In the genomic region with DNA sequence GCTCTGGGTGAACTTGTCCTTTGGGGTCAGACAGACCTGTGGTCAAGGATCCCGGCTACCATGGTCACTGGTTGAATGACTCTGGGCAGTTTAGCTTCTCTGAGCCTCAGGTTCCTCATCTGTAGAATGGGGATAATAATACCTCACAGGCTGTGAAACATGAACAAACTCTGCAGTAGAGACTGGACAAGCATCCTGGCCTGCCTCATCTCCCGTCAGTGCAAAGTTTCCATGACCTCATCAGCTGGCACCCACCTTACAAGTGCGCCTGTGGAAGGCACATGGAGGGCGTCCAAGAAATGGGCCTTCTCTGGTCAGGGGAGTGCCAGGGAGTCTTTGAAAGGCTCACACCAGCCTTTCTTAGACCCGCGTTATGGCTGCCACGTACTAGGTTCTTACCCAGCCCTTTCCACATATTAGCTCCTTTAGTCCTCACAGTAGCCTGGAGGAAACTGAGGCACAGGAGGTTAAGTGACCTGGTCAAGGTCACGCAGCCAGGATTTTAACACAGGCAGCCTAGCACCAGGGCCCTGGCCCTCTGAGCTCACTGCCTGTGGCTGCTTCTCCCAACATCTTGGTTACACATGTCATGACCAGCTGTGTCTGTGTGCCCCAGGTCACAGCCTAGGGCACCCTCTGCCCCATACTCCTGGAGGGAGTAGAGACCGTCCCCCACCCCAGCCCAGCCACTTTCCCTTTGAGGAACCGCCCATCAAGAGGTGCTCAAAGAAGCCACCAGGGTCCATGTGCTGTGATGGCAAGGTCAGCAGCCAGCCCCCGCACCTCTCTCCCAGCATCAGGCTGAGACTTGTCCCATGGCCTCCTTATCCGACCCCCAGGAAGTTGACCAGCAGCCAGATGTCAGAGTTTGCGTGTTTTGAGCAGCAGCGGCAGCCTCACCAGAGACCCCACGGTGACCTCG, we compare ENCODE assay signal across 12 cellular contexts. TPM values are rescaled to one million over a fixed set of nuclear protein-coding genes. Genes with fewer than 3 reads are reported as not detected.
DNase-seq lines count a peak whose midpoint lies in the region; ATAC-seq lines count a peak whose summit lies in the region.
"Had no signal": no experiment of that assay in that cellular context is flagged by ENCODE, and none has a peak within 500 bp of the region (broad histone marks: within the 10 kb centered on the region; RNA-seq: fewer than 3 reads in every experiment).

No MANE protein-coding gene starts in this region.

- peak overlapping the region; percentile 80 to 96 for H3K27ac Mint-ChIP-seq in effector memory CD8-positive, alpha-beta T cell

- no peaks in the 10 kb centered on the region for H3K27me3 Mint-ChIP-seq in effector memory CD8-positive, alpha-beta T cell

- no peak overlapping the region for H3K4me3 ChIP-seq in muscle layer of duodenum (ENCODE audit: low read depth in 1 of 2, low read length in 2 of 2)
- H3K4me3 ChIP-seq: upper lobe of left lung had no signal

- H3K27ac ChIP-seq in muscle layer of duodenum (ENCODE audit: low read length), result peak overlapping the region; percentile 67

- no peaks in the 10 kb centered on the region for H3K9me3 ChIP-seq in muscle layer of duodenum (ENCODE audit: control insufficient read depth in 1 of 2, low read length in 2 of 2)
- H3K9me3 ChIP-seq: upper lobe of left lung had no signal

- H3K4me1 ChIP-seq in muscle layer of duodenum (ENCODE audit: control insufficient read depth in 1 of 2, insufficient read depth in 2 of 2, low read length in 2 of 2), result no peaks in the 10 kb centered on the region

- peaks cover 44 to 61% of the 10 kb centered on the region in 2 donors for H3K36me3 ChIP-seq in muscle layer of duodenum (ENCODE audit: control insufficient read depth in 1 of 2, insufficient read depth in 2 of 2, low read length in 2 of 2)

- H3K4me3 Mint-ChIP-seq in effector memory CD8-positive, alpha-beta T cell, result peak overlapping the region in 1 of 2 donors; percentile 83

- no peaks in the 10 kb centered on the region for H3K27me3 ChIP-seq in muscle layer of duodenum (ENCODE audit: low read depth, low read length)
- H3K27me3 ChIP-seq: upper lobe of left lung had no signal

- H3K9me3 Mint-ChIP-seq in effector memory CD8-positive, alpha-beta T cell, result no peaks in the 10 kb centered on the region
- H3K9me3 Mint-ChIP-seq: activated T-cell treated with anti-CD3 and anti-CD28 coated beads, Interleukin-2, amount 50 U/mL, for 72 hours had no signal

- H3K36me3 Mint-ChIP-seq in effector memory CD8-positive, alpha-beta T cell (ENCODE audit: insufficient read depth), result peaks cover 35% of the 10 kb centered on the region

- DNase-seq in A172 (ENCODE audit: low spot score) (peak; percentile 69), NCI-H226 (peak; percentile 55), NCI-H524 (lab: John Stamatoyannopoulos, UW) (no peak), NCI-H446 (lab: John Stamatoyannopoulos, UW) (no peak)
- DNase-seq in effector memory CD8-positive, alpha-beta T cell, result no peak
- DNase-seq in stimulated activated CD4-positive, alpha-beta T cell treated with anti-CD3 and anti-CD28 coated beads, Interleukin-4, amount 100 ng/mL, for 4 hours, result no peak
- DNase-seq: activated T-cell treated with anti-CD3 and anti-CD28 coated beads, Interleukin-2, amount 50 U/mL, for 72 hours; AML-193; NCI-H1436 had no signal

- no peak for ATAC-seq in effector memory CD8-positive, alpha-beta T cell (replicated peaks)
- ATAC-seq in HG03135 (IDR thresholded peaks at IDR 0.05; ENCODE audit: unreplicated experiment), result no peak

- peaks cover 5 to 23% of the 10 kb centered on the region in 2 donors for H3K4me1 Mint-ChIP-seq in effector memory CD8-positive, alpha-beta T cell (ENCODE audit: low read depth in 2 of 2)

RNA-seq across cellular contexts. Expression of a gene that starts 39.4 kb away (rescaled TPM):
- total RNA-seq in A172 (2014; rRNA removed; shearing (Covaris generic)), result 187 and 205 TPM in 2 replicates

Comparison
In these comparisons a context has a peak if more than half of its experiments do, and no peak if none do; other contexts are left out.
1. DNase-seq: peak in A172 (single experiment) and NCI-H226 (single experiment); none in effector memory CD8-positive, alpha-beta T cell (0 of 3), NCI-H524 (0 of 2), stimulated activated CD4-positive, alpha-beta T cell treated with anti-CD3 and anti-CD28 coated beads, Interleukin-4, amount 100 ng/mL, for 4 hours (0 of 2) and NCI-H446 (0 of 2).